14 cellular contexts compared by ENCODE assay signal in the genomic region with DNA sequence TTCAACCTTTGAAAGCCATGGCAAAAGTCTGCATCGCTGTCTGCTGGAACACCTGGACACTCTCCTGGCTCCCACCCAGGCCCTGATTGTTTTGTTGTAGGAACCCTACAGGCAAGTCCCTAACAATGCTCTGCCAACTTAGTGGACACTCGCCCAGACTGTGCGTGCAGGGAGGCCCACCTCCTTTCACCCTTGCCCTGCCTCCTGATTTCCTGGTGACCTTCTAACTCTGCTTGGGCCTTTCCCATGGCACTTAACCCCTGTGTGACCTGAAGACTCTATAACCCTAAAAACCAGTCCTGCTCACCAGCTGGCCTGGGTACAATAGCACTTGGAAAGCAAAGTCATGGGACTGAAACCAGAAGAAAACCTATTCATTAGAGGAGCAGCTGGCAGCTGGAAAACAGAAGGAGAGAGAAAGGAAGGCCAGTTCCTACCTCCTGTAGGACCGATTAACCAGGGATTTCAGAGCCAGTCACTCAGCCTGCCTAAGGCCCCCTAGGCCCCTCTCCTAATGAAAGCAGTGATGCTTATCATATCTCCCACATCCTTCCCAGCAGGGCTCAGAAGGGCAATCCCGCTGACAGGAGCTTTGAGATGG.
DNase-seq lines count a peak whose midpoint lies in the region; ATAC-seq and TF ChIP-seq lines count a peak whose summit lies in the region.
"Had no signal": no experiment of that assay in that cellular context is flagged by ENCODE, and none has a peak within 500 bp of the region (broad histone marks: within the 10 kb centered on the region; RNA-seq: fewer than 3 reads in every experiment).

No MANE protein-coding gene starts in this region.

- H3K9ac ChIP-seq in HUES6 (ENCODE audit: low read length) = peak overlapping the region; percentile 35

- POLR2A ChIA-PET in GM10248 (lab: Yijun Ruan, JAX) = interaction anchor here (1.6 kb wide), 1 partner anchor 10 kb away, joined by 4 read pairs; no protein-coding TSS in a partner anchor

- CTCF ChIA-PET in GM10248 (lab: Yijun Ruan, JAX) = interaction anchor here (0.8 to 2.2 kb wide), 3 partner anchors 8 to 47 kb away, joined by 3 to 11 read pairs (median 5); no protein-coding TSS in a partner anchor

- ATAC-seq in HG02588 (IDR thresholded peaks at IDR 0.05; ENCODE audit: unreplicated experiment) = no peak
- ATAC-seq: HCT116 had no signal

- H3K4me3 ChIP-seq in BE2C (ENCODE audit: low read depth, low read length) (no peak overlapping the region), HUES6 (ENCODE audit: low read depth, low read length) (no peak overlapping the region), WERI-Rb-1 (ENCODE audit: low read depth, low read length) (no peak overlapping the region)
- H3K4me3 ChIP-seq: smooth muscle cell, uterus had no signal

- no peaks in the 10 kb centered on the region; the same call in 1 of the 2 replicates for H3K9me3 ChIP-seq in BE2C
- no peaks in the 10 kb centered on the region for H3K9me3 ChIP-seq in HUES6 (ENCODE audit: control insufficient read depth, insufficient read depth, low read depth, low read length)
- H3K9me3 ChIP-seq in WERI-Rb-1 (ENCODE audit: severe bottlenecking) = no peaks in the 10 kb centered on the region
- H3K9me3 ChIP-seq: uterus had no signal

- H3K27me3 ChIP-seq in BE2C (no peaks in the 10 kb centered on the region), HUES6 (ENCODE audit: control insufficient read depth, insufficient read depth, low read length) (no peaks in the 10 kb centered on the region), WERI-Rb-1 (ENCODE audit: insufficient read depth, low read depth, severe bottlenecking) (no peaks in the 10 kb centered on the region)
- H3K27me3 ChIP-seq: uterus had no signal

- DNase-seq in BE2C (peak; percentile 78), WERI-Rb-1 (peak; percentile 73), medulla oblongata (ENCODE audit: extremely low spot score) (peak; percentile 31), putamen (ENCODE audit: low spot score) (no peak), hepatic stellate cell (ENCODE audit: low spot score) (no peak), GM10248 (ENCODE audit: extremely low spot score) (no peak)
- DNase-seq: activated CD8-positive, alpha-beta memory T cell treated with anti-CD3 and anti-CD28 coated beads, Interleukin-2, amount 50 U/mL, for 4 hours; effector CD4-positive, alpha-beta T cell; OCI-M1 had no signal

- H3K36me3 ChIP-seq in BE2C = no peaks in the 10 kb centered on the region
- no peaks in the 10 kb centered on the region for H3K36me3 ChIP-seq in HUES6 (ENCODE audit: control insufficient read depth, insufficient read depth, low read length)
- H3K36me3 ChIP-seq in WERI-Rb-1 = no peaks in the 10 kb centered on the region
- H3K36me3 ChIP-seq: uterus had no signal

- no peak for TF ChIP-seq CTCF in BE2C (IDR thresholded peaks at IDR 0.05; ENCODE audit: low read depth, low read length)
- no peak for TF ChIP-seq CTCF in WERI-Rb-1 (IDR thresholded peaks at IDR 0.05; ENCODE audit: low read depth, low read length)
- TF ChIP-seq CTCF in GM10248 (IDR thresholded peaks at IDR 0.05; ENCODE audit: control extremely low read depth, extremely low read depth, low read depth, missing control alignments) = no peak

- H3K27ac ChIP-seq in HUES6 (ENCODE audit: low read depth, low read length) (peak overlapping the region; percentile 28; the same call in 1 of the 2 replicates), WERI-Rb-1 (peak overlapping the region; percentile 63)

- peaks cover 16% of the 10 kb centered on the region for H3K4me1 ChIP-seq in BE2C
- H3K4me1 ChIP-seq in HUES6 (ENCODE audit: control insufficient read depth, insufficient read depth, low read length) = peaks cover 25% of the 10 kb centered on the region
- H3K4me1 ChIP-seq: uterus had no signal

Comparison
In these comparisons a context has a peak if more than half of its experiments do, and no peak if none do; other contexts are left out.
1. DNase-seq: peak in BE2C (single experiment), WERI-Rb-1 (single experiment) and medulla oblongata (single experiment); none in putamen (single experiment), hepatic stellate cell (single experiment) and GM10248 (single experiment).